Comparison of ENCODE assay signal across 29 cellular contexts in the genomic region with DNA sequence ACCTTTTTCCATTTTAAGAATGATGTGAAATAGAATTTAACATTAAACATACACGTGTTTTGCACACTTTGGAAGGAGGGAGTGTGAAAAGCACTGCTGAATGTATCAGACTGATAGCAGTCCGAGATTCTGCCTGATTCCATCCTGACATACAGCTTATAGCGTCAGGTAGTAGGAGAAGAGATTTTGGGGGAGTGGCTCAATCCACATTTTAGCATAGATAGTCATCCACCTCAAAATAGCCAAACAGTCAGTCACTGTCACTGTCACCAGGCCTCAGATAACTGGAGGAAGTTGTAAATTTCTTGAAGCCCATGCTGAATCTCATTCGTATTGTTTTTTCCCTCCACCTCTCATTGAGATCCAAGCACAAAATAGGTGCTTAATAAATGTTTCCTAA.
"Had no signal": no experiment of that assay in that cellular context is flagged by ENCODE, and none has a peak within 500 bp of the region (broad histone marks: within the 10 kb centered on the region; RNA-seq: fewer than 3 reads in every experiment).

No MANE protein-coding gene starts in this region.

- H3K4me1 ChIP-seq: adrenal gland, colonic mucosa, foreskin keratinocyte, gastrocnemius medialis, heart left ventricle had no signal

- ATAC-seq: activated naive CD8-positive, alpha-beta T cell treated with anti-CD3 and anti-CD28 coated beads, Interleukin-2, amount 50 U/mL, for 24 hours; activated T-cell treated with anti-CD3 and anti-CD28 coated beads, Interleukin-2, amount 50 U/mL, for 72 hours; body of pancreas; foreskin keratinocyte; gastrocnemius medialis; heart left ventricle had no signal

- H3K4me1 Mint-ChIP-seq: activated CD4-positive, alpha-beta memory T cell treated with anti-CD3 and anti-CD28 coated beads, Interleukin-2, amount 10 ng/mL, durations not matched to agents 7 days and 5 days; activated CD4-positive, alpha-beta T cell treated with anti-CD3 and anti-CD28 coated beads, Interleukin-2, amount 10 ng/mL, durations not matched to agents 7 days and 5 days; activated naive CD8-positive, alpha-beta T cell treated with anti-CD3 and anti-CD28 coated beads, Interleukin-2, amount 50 U/mL, for 24 hours; endodermal cell had no signal

- H3K27ac ChIP-seq: adrenal gland, body of pancreas, colonic mucosa, esophagus muscularis mucosa, foreskin keratinocyte, gastrocnemius medialis, heart left ventricle had no signal

- H3K27ac Mint-ChIP-seq: activated CD4-positive, alpha-beta memory T cell treated with anti-CD3 and anti-CD28 coated beads, Interleukin-2, amount 10 ng/mL, durations not matched to agents 7 days and 5 days; activated CD4-positive, alpha-beta T cell treated with anti-CD3 and anti-CD28 coated beads, Interleukin-2, amount 10 ng/mL, durations not matched to agents 7 days and 5 days; activated naive CD8-positive, alpha-beta T cell; activated naive CD8-positive, alpha-beta T cell treated with anti-CD3 and anti-CD28 coated beads, Interleukin-2, amount 50 U/mL, for 24 hours; activated T-cell treated with anti-CD3 and anti-CD28 coated beads, Interleukin-2, amount 50 U/mL, for 24 hours; activated T-cell treated with anti-CD3 and anti-CD28 coated beads, Interleukin-2, amount 50 U/mL, for 72 hours; endodermal cell had no signal

- H3K27me3 Mint-ChIP-seq: activated CD4-positive, alpha-beta memory T cell treated with anti-CD3 and anti-CD28 coated beads, Interleukin-2, amount 10 ng/mL, durations not matched to agents 7 days and 5 days had no signal

- H3K4me3 Mint-ChIP-seq: activated CD4-positive, alpha-beta memory T cell treated with anti-CD3 and anti-CD28 coated beads, Interleukin-2, amount 10 ng/mL, durations not matched to agents 7 days and 5 days; activated CD4-positive, alpha-beta T cell treated with anti-CD3 and anti-CD28 coated beads, Interleukin-2, amount 10 ng/mL, durations not matched to agents 7 days and 5 days; activated naive CD8-positive, alpha-beta T cell; activated naive CD8-positive, alpha-beta T cell treated with anti-CD3 and anti-CD28 coated beads, Interleukin-2, amount 50 U/mL, for 24 hours; activated T-cell treated with anti-CD3 and anti-CD28 coated beads, Interleukin-2, amount 50 U/mL, for 24 hours; activated T-cell treated with anti-CD3 and anti-CD28 coated beads, Interleukin-2, amount 50 U/mL, for 72 hours; endodermal cell had no signal

- H3K9me3 ChIP-seq: adrenal gland, colonic mucosa, esophagus muscularis mucosa, gastrocnemius medialis, heart left ventricle had no signal

- H3K9me3 Mint-ChIP-seq: activated CD4-positive, alpha-beta memory T cell treated with anti-CD3 and anti-CD28 coated beads, Interleukin-2, amount 10 ng/mL, durations not matched to agents 7 days and 5 days; activated CD4-positive, alpha-beta T cell treated with anti-CD3 and anti-CD28 coated beads, Interleukin-2, amount 10 ng/mL, durations not matched to agents 7 days and 5 days; activated T-cell treated with anti-CD3 and anti-CD28 coated beads, Interleukin-2, amount 50 U/mL, for 24 hours; activated T-cell treated with anti-CD3 and anti-CD28 coated beads, Interleukin-2, amount 50 U/mL, for 72 hours had no signal

- H3K27me3 ChIP-seq: adrenal gland, body of pancreas, colonic mucosa, esophagus muscularis mucosa, foreskin keratinocyte, gastrocnemius medialis, heart left ventricle had no signal

- H3K4me3 ChIP-seq: adrenal gland, body of pancreas, colonic mucosa, esophagus muscularis mucosa, gastrocnemius medialis, heart left ventricle had no signal

- DNase-seq: activated CD4-positive, alpha-beta memory T cell treated with anti-CD3 and anti-CD28 coated beads, Interleukin-2, amount 10 ng/mL, durations not matched to agents 7 days and 5 days; activated CD4-positive, alpha-beta T cell treated with anti-CD3 and anti-CD28 coated beads for 1 hour; activated CD4-positive, alpha-beta T cell treated with anti-CD3 and anti-CD28 coated beads for 4 hours; activated CD4-positive, alpha-beta T cell treated with anti-CD3 and anti-CD28 coated beads, Interleukin-2, amount 10 ng/mL, durations not matched to agents 7 days and 5 days; activated CD4-positive, alpha-beta T cell treated with anti-CD3 and anti-CD28 coated beads, Interleukin-2, amount 50 U/mL, for 4 hours; activated CD8-positive, alpha-beta memory T cell treated with anti-CD3 and anti-CD28 coated beads, Interleukin-2, amount 50 U/mL, for 48 hours; activated effector memory CD4-positive, alpha-beta T cell treated with Interleukin-2 at 50 U/mL for 16 hours; activated gamma-delta T cell treated with Interleukin-2 at 50 U/mL for 16 hours; activated naive CD4-positive, alpha-beta T cell treated with anti-CD3 and anti-CD28 coated beads, Interleukin-2, amount 50 U/mL, for 16 hours; activated naive CD4-positive, alpha-beta T cell treated with Interleukin-2 at 50 U/mL for 16 hours; activated naive CD8-positive, alpha-beta T cell treated with anti-CD3 and anti-CD28 coated beads, Interleukin-2, amount 50 U/mL, for 24 hours; activated T-cell treated with anti-CD3 and anti-CD28 coated beads for 4 hours; activated T-cell treated with anti-CD3 and anti-CD28 coated beads, Interleukin-2, amount 50 U/mL, for 24 hours; activated T-cell treated with anti-CD3 and anti-CD28 coated beads, Interleukin-2, amount 50 U/mL, for 72 hours; adrenal gland; amygdala; aorta; body of pancreas; caudate nucleus; colonic mucosa; effector CD8-positive, alpha-beta T cell; endodermal cell; foreskin keratinocyte; gastrocnemius medialis; glutamatergic neuron; heart left ventricle; T-helper 2 cell had no signal

- H3K36me3 ChIP-seq: adrenal gland, colonic mucosa, esophagus muscularis mucosa, gastrocnemius medialis, heart left ventricle had no signal
